In genomic region chr13:96377835-96378234, GRCh38 we compare ENCODE assay signal across 7 cellular contexts.
"Had no signal": no experiment of that assay in that cellular context is flagged by ENCODE, and none has a peak within 500 bp of the region (broad histone marks: within the 10 kb centered on the region; RNA-seq: fewer than 3 reads in every experiment).

No MANE protein-coding gene starts in this region.

- ATAC-seq: K562 had no signal

- H3K4me2 ChIP-seq: KMS-11 had no signal

- FAIRE-seq: HTR-8/SVneo, K562 had no signal

- H3K4me3 ChIP-seq: K562 had no signal

- H3K27ac ChIP-seq: HL-60, KMS-11 had no signal

- H3K9ac ChIP-seq: KMS-11 had no signal

- DNase-seq: IMR-90, KBM-7, KG1 had no signal
